ENCODE assay signal across 13 cellular contexts in the genomic region with DNA sequence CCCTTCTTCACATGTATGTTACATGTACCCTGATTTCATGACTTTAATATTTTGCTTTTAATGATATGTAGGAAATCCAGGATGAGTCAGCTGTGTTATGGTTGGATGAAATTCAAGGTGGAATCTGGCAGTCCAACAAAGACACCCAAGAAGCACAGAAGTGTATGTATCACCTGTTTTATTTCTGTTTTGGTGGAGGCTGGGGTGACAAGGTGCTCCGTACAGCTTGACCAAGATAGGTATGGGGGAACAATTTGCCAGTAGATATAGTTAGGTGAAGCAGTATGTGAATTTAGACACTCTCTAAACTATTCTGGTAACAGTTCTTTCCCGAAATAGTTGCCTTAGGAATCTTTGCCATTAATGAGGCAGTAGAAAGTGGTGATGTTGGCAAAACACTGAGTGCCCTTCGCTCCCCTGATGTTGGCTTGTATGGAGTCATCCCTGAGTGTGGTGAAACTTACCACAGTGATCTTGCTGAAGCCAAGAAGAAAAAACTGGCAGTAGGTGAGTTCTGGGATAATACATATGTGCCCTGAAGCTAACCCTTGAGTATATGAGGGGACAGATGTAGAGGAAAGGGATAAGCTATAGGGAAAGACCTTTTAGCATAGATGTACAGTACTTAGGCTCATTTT.
DNase-seq lines count a peak whose midpoint lies in the region; ATAC-seq and TF ChIP-seq lines count a peak whose summit lies in the region.
"Had no signal": no experiment of that assay in that cellular context is flagged by ENCODE, and none has a peak within 500 bp of the region (broad histone marks: within the 10 kb centered on the region; RNA-seq: fewer than 3 reads in every experiment).

No MANE protein-coding gene starts in this region.

- H3K36me3 ChIP-seq in heart left ventricle (peaks cover 0 to 98% (median 50%) of the 10 kb centered on the region in 9 donors), right atrium auricular region (peaks cover 40% of the 10 kb centered on the region), uterus (no peaks in the 10 kb centered on the region)

- H3K27ac ChIP-seq in heart left ventricle (peak overlapping the region in 10 of 12 donors; percentile 73 to 94 (median 86)), right atrium auricular region (no peak overlapping the region), caudate nucleus (ENCODE audit: low read depth, low read length) (peak overlapping the region; percentile 97), uterus (peak overlapping the region; percentile 85 to 93)
- H3K27ac ChIP-seq: SK-N-MC, WERI-Rb-1 had no signal

- H3K27me3 ChIP-seq in heart left ventricle (no peaks in the 10 kb centered on the region), right atrium auricular region (no peaks in the 10 kb centered on the region), uterus (no peaks in the 10 kb centered on the region)

- TF ChIP-seq POLR2A in heart left ventricle (IDR thresholded peaks at IDR 0.05) (no peak), uterus (IDR thresholded peaks at IDR 0.05) (no peak)

- ATAC-seq in heart left ventricle = peak in 2 of 4 donors; percentile 7 to 34
- no peak for ATAC-seq in HG03521 (IDR thresholded peaks at IDR 0.05; ENCODE audit: unreplicated experiment)
- ATAC-seq in GM19467 (IDR thresholded peaks at IDR 0.05; ENCODE audit: unreplicated experiment) = no peak

- TF ChIP-seq CTCF in heart left ventricle (IDR thresholded peaks at IDR 0.05) = no peak
- TF ChIP-seq CTCF in right atrium auricular region (IDR thresholded peaks at IDR 0.05) = no peak
- no peak for TF ChIP-seq CTCF in uterus (IDR thresholded peaks at IDR 0.05)

- intact Hi-C loops in heart left ventricle (cut with DNase I) (no loop called here), uterus (cut with DNase I; ENCODE audit: low total_unique reads) (no loop called here)

- no peaks in the 10 kb centered on the region for H3K9me3 ChIP-seq in heart left ventricle
- H3K9me3 ChIP-seq in right atrium auricular region = no peaks in the 10 kb centered on the region
- H3K9me3 ChIP-seq in uterus = no peaks in the 10 kb centered on the region

- DNase-seq in heart left ventricle (no peak), right atrium auricular region (ENCODE audit: low spot score) (no peak), caudate nucleus (lab: John Stamatoyannopoulos, UW) (no peak), lung microvascular endothelial cell (ENCODE audit: low read depth in 2 of 2) (peak; percentile 45 to 55), uterus (no peak), H4 (ENCODE audit: low spot score) (no peak)
- DNase-seq: activated CD8-positive, alpha-beta memory T cell treated with anti-CD3 and anti-CD28 coated beads, Interleukin-2, amount 50 U/mL, for 4 hours; activated naive CD8-positive, alpha-beta T cell treated with anti-CD3 and anti-CD28 coated beads, Interleukin-2, amount 10 ng/mL, durations not matched to agents 7 days and 5 days; NCI-H1092; WERI-Rb-1 had no signal

- H3K4me1 ChIP-seq in heart left ventricle (peaks cover 0 to 61% (median 47%) of the 10 kb centered on the region in 12 donors), right atrium auricular region (peaks cover 0 to 35% of the 10 kb centered on the region in 2 donors), uterus (no peaks in the 10 kb centered on the region)

- H3K4me3 ChIP-seq in heart left ventricle (no peak overlapping the region), right atrium auricular region (no peak overlapping the region), uterus (no peak overlapping the region)
- H3K4me3 ChIP-seq: SK-N-MC had no signal

- WGBS in heart left ventricle, 4 donors = 53 to 68% (median 59%) methylated on average over 3 of the region's 3 CpGs

Comparison
In these comparisons a context has a peak if more than half of its experiments do, and no peak if none do; other contexts are left out.
1. H3K27ac ChIP-seq: peak in heart left ventricle (10 of 12), caudate nucleus (single experiment) and uterus (2 of 2); none in right atrium auricular region (0 of 2).
2. DNase-seq: peak in lung microvascular endothelial cell (2 of 2); none in heart left ventricle (0 of 5), right atrium auricular region (single experiment), caudate nucleus (0 of 61), uterus (0 of 2) and H4 (single experiment).